In the genomic region with DNA sequence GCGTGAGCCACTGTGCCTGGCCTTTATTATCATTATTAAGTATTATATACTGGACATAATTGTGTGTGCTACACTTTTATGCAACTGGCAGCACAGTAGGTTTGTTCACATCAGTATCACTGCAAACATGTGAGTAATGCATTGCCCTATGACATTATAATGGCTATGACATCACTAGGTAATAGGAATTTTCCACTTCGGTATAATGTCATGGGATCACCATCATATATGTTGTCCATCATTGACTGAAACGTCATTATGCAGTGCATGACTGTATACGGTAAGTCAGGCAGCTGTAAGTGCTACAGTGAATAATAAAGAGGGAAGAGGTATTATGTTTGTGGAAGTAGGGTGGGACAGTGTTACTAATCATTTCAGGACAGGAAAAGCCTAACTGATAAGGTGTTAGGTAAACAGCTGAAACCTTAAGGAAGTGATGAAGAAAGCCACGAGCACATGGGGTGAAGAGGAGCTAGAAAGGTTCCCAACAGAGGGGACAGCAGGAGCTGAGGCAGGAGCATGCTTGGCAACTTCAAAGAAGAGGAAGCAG, we compare ENCODE assay signal across 21 cellular contexts.
"Had no signal": no experiment of that assay in that cellular context is flagged by ENCODE, and none has a peak within 500 bp of the region (broad histone marks: within the 10 kb centered on the region; RNA-seq: fewer than 3 reads in every experiment).

No MANE protein-coding gene starts in this region.

- H3K4me1 ChIP-seq: gastrocnemius medialis, heart right ventricle, right atrium auricular region, stomach, transverse colon had no signal

- H3K27me3 ChIP-seq: dorsolateral prefrontal cortex, gastrocnemius medialis, heart right ventricle, right atrium auricular region, stomach, transverse colon had no signal

- H3K36me3 ChIP-seq: gastrocnemius medialis, heart right ventricle, right atrium auricular region, stomach, thoracic aorta, transverse colon had no signal

- H3K27ac Mint-ChIP-seq: natural killer cell had no signal

- H3K9me3 Mint-ChIP-seq: neural crest cell had no signal

- H3K4me1 Mint-ChIP-seq: natural killer cell, neural crest cell had no signal

- ATAC-seq: esophagus mucosa, gastrocnemius medialis, heart right ventricle, left lobe of liver, natural killer cell had no signal

- H3K9me3 ChIP-seq: gastrocnemius medialis, heart right ventricle, right atrium auricular region, stomach, thoracic aorta, transverse colon had no signal

- H3K4me3 Mint-ChIP-seq: natural killer cell, neural crest cell had no signal

- FAIRE-seq: endometrium, islet of Langerhans, small intestine had no signal

- H3K4me3 ChIP-seq: dorsolateral prefrontal cortex, gastrocnemius medialis, heart right ventricle, right atrium auricular region, stomach, thoracic aorta, transverse colon had no signal

- DNase-seq: cortex of kidney; dorsolateral prefrontal cortex; effector CD8-positive, alpha-beta T cell; gastrocnemius medialis; heart right ventricle; hypothalamus; kidney glomerular epithelial cell; natural killer cell; small intestine; stimulated activated CD4-positive, alpha-beta T cell treated with anti-CD3 and anti-CD28 coated beads, Interleukin-12 subunit alpha, Interleukin-12 subunit beta, amount 100 ng/mL, for 4 hours; stimulated activated naive CD4-positive, alpha-beta T cell; stomach; substantia nigra; transverse colon had no signal

- H3K36me3 Mint-ChIP-seq: natural killer cell had no signal

- H3K27ac ChIP-seq: dorsolateral prefrontal cortex, gastrocnemius medialis, heart right ventricle, right atrium auricular region, stomach, thoracic aorta, transverse colon had no signal
